Comparison of ENCODE assay signal across 22 cellular contexts in the genomic region with DNA sequence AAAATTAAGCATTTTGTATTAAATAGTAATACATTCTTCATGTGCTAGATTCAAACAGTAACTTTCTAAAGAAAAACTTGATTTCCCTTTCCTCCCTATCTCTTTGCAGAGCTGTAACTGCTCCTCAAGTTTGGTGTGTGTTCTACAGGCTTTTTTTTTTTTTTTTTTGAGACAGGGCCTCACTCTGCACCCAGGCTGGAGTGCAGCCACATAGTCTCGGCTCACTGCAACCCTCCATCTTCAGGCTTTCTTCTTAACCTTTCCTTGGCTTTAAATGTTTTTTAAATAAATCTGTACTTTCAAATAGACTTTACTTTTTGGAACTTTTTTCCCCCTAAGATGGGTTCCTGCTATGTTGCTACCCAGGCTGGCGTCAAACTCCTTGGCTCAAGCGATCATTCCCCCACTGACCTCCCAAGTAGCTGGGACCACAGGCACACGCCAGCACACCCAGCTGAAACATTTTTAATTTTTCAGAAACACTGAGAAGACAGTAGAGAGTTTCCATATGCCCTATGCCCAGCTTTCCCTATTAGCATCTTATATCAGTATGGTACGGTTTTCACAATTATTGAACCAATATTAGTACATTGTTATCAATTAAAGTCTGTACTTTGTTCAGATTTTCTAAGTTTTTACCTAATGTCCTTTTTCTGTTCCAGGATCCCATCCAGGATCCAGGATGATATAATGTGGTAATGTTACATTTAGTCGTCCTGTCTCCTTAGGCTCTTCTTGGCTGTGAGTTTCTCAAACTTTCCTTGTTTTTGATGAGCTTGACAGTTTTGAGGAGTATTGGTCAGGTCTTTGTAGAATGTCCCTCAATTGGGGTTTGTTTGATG. TPM values are rescaled to one million over a fixed set of nuclear protein-coding genes. Genes with fewer than 3 reads are reported as not detected.
DNase-seq lines count a peak whose midpoint lies in the region; ATAC-seq and TF ChIP-seq lines count a peak whose summit lies in the region.
"Had no signal": no experiment of that assay in that cellular context is flagged by ENCODE, and none has a peak within 500 bp of the region (broad histone marks: within the 10 kb centered on the region; RNA-seq: fewer than 3 reads in every experiment).

No MANE protein-coding gene starts in this region.

- peaks cover 4 to 19% of the 10 kb centered on the region in 2 donors for H3K36me3 Mint-ChIP-seq in activated T-cell treated with anti-CD3 and anti-CD28 coated beads, Interleukin-2, amount 50 U/mL, for 72 hours (ENCODE audit: insufficient read depth in 2 of 2)
- H3K36me3 Mint-ChIP-seq in activated naive CD8-positive, alpha-beta T cell treated with anti-CD3 and anti-CD28 coated beads for 36 hours, result peaks cover 67% of the 10 kb centered on the region
- H3K36me3 Mint-ChIP-seq in osteocyte (ENCODE audit: unreplicated experiment), result peaks cover 11% of the 10 kb centered on the region

- DNase-seq in activated T-cell treated with anti-CD3 and anti-CD28 coated beads, Interleukin-2, amount 50 U/mL, for 72 hours, result no peak
- DNase-seq in activated T-cell treated with anti-CD3 and anti-CD28 coated beads, Interleukin-2, amount 50 U/mL, for 1 hour, result no peak
- DNase-seq in Karpas-422 (no peak), osteocyte (ENCODE audit: extremely low spot score, unreplicated experiment) (no peak), HuH-7.5 (ENCODE audit: low spot score) (no peak), midbrain (lab: John Stamatoyannopoulos, UW) (no peak)
- no peak for DNase-seq in activated naive CD8-positive, alpha-beta T cell treated with anti-CD3 and anti-CD28 coated beads for 36 hours
- DNase-seq: adrenal gland, C1 segment of cervical spinal cord, DMS53, gastrocnemius medialis, HCEC 1CT, kidney glomerular epithelial cell, MG63, NCI-H1436 treated with DMSO at 0.1 percent for 48 hours, NCI-H2171, T-helper 9 cell had no signal

- H3K27ac Mint-ChIP-seq in activated T-cell treated with anti-CD3 and anti-CD28 coated beads, Interleukin-2, amount 50 U/mL, for 72 hours, result peak overlapping the region; percentile 13
- H3K27ac Mint-ChIP-seq in activated naive CD8-positive, alpha-beta T cell treated with anti-CD3 and anti-CD28 coated beads for 36 hours, result peak overlapping the region; percentile 78
- H3K27ac Mint-ChIP-seq in osteocyte (ENCODE audit: unreplicated experiment), result peak overlapping the region; percentile 44
- H3K27ac Mint-ChIP-seq: mesothelial cell of epicardium had no signal

- no peaks in the 10 kb centered on the region for H3K9me3 ChIP-seq in Karpas-422 (ENCODE audit: low read length)
- H3K9me3 ChIP-seq: adrenal gland, gastrocnemius medialis, MG63 had no signal

- H3K27ac ChIP-seq in Karpas-422 (ENCODE audit: low read length), result no peak overlapping the region
- H3K27ac ChIP-seq: cardiac muscle cell had no signal

- TF ChIP-seq CTCF in osteocyte (IDR thresholded peaks at IDR 0.05), result no peak

- H3K27me3 Mint-ChIP-seq in activated T-cell treated with anti-CD3 and anti-CD28 coated beads, Interleukin-2, amount 50 U/mL, for 72 hours (ENCODE audit: low read depth), result no peaks in the 10 kb centered on the region
- no peaks in the 10 kb centered on the region for H3K27me3 Mint-ChIP-seq in activated naive CD8-positive, alpha-beta T cell treated with anti-CD3 and anti-CD28 coated beads for 36 hours
- no peaks in the 10 kb centered on the region for H3K27me3 Mint-ChIP-seq in osteocyte (ENCODE audit: unreplicated experiment)

- H3K4me1 Mint-ChIP-seq in activated T-cell treated with anti-CD3 and anti-CD28 coated beads, Interleukin-2, amount 50 U/mL, for 72 hours (ENCODE audit: low read depth), result peaks cover 95% of the 10 kb centered on the region
- H3K4me1 Mint-ChIP-seq in activated naive CD8-positive, alpha-beta T cell treated with anti-CD3 and anti-CD28 coated beads for 36 hours, result peaks cover 84% of the 10 kb centered on the region
- H3K4me1 Mint-ChIP-seq in osteocyte (ENCODE audit: unreplicated experiment), result peaks cover 29% of the 10 kb centered on the region

- peaks cover 32% of the 10 kb centered on the region for H3K4me1 ChIP-seq in Karpas-422 (ENCODE audit: low read length)

- H3K9ac ChIP-seq in Karpas-422 (ENCODE audit: low read length), result no peak overlapping the region

- H3K36me3 ChIP-seq in Karpas-422 (ENCODE audit: insufficient read depth, low read length), result peaks cover 20% of the 10 kb centered on the region
- H3K36me3 ChIP-seq: adrenal gland, gastrocnemius medialis had no signal

- no peaks in the 10 kb centered on the region; the same call in 1 of the 2 replicates for H4K20me1 ChIP-seq in Karpas-422 (ENCODE audit: insufficient read depth, low read depth, low read length)

- H3K9me3 Mint-ChIP-seq in activated T-cell treated with anti-CD3 and anti-CD28 coated beads, Interleukin-2, amount 50 U/mL, for 72 hours, result peaks cover 0 to 2% of the 10 kb centered on the region in 2 donors
- peaks cover 5% of the 10 kb centered on the region for H3K9me3 Mint-ChIP-seq in activated naive CD8-positive, alpha-beta T cell treated with anti-CD3 and anti-CD28 coated beads for 36 hours
- peaks cover 4% of the 10 kb centered on the region for H3K9me3 Mint-ChIP-seq in osteocyte (ENCODE audit: unreplicated experiment)

- ATAC-seq in activated T-cell treated with anti-CD3 and anti-CD28 coated beads, Interleukin-2, amount 50 U/mL, for 72 hours (replicated peaks in 1 of 2), result no peak
- ATAC-seq in GM18511 (IDR thresholded peaks at IDR 0.05; ENCODE audit: unreplicated experiment), result no peak
- ATAC-seq: gastrocnemius medialis, GM12878, Panc1 had no signal

- no peak overlapping the region for H3K4me3 ChIP-seq in Karpas-422 (ENCODE audit: low read length)
- H3K4me3 ChIP-seq: adrenal gland, cardiac muscle cell, gastrocnemius medialis, GM12878, MG63 had no signal

- no peak overlapping the region for H2AFZ ChIP-seq in Karpas-422 (ENCODE audit: low read length)

- H3K4me2 ChIP-seq in Karpas-422 (ENCODE audit: low read depth, low read length, poor library complexity, severe bottlenecking), result peak overlapping the region; percentile 53

- peak overlapping the region; percentile 59 to 68 for H3K4me3 Mint-ChIP-seq in activated T-cell treated with anti-CD3 and anti-CD28 coated beads, Interleukin-2, amount 50 U/mL, for 72 hours
- H3K4me3 Mint-ChIP-seq in activated naive CD8-positive, alpha-beta T cell treated with anti-CD3 and anti-CD28 coated beads for 36 hours, result peak overlapping the region; percentile 56
- H3K4me3 Mint-ChIP-seq in osteocyte (ENCODE audit: unreplicated experiment), result no peak overlapping the region
- H3K4me3 Mint-ChIP-seq: mesothelial cell of epicardium had no signal

- no peaks in the 10 kb centered on the region for H3K9me2 ChIP-seq in Karpas-422 (replicated peaks; ENCODE audit: insufficient read depth, low read length)

- no peaks in the 10 kb centered on the region for H3K27me3 ChIP-seq in Karpas-422 (ENCODE audit: low read length)
- H3K27me3 ChIP-seq: adrenal gland, cardiac muscle cell, gastrocnemius medialis, MG63 had no signal

- H3K79me2 ChIP-seq in Karpas-422 (ENCODE audit: low read length), result peaks cover 100% of the 10 kb centered on the region

RNA-seq across cellular contexts. Expression of gene NDFIP1, which starts 9.2 kb away (rescaled TPM):
- total RNA-seq in activated T-cell treated with anti-CD3 and anti-CD28 coated beads, Interleukin-2, amount 50 U/mL, for 72 hours, result 10 to 100 TPM; 63.1 to 73.1 TPM
- total RNA-seq in Karpas-422 (2014; rRNA removed; shearing (Covaris generic); ENCODE audit: low replicate concordance), result 40.5 and 41.3 TPM in 2 replicates
- 100 to 1,000 TPM in 1 of 2 experiments, 10 to 100 TPM in 1; 97.3 to 100 TPM for total RNA-seq in activated naive CD8-positive, alpha-beta T cell treated with anti-CD3 and anti-CD28 coated beads for 36 hours
- total RNA-seq in osteocyte, result 62.7 and 70.0 TPM in 2 replicates

Comparison
In these comparisons a context has a peak if more than half of its experiments do, and no peak if none do; other contexts are left out.
1. H3K27ac Mint-ChIP-seq: peak in every context shown above with its lines; median percentile 78 in activated naive CD8-positive, alpha-beta T cell treated with anti-CD3 and anti-CD28 coated beads for 36 hours; 44 in osteocyte; 13 in activated T-cell treated with anti-CD3 and anti-CD28 coated beads, Interleukin-2, amount 50 U/mL, for 72 hours.